Comparison of ENCODE assay signal across 15 cellular contexts in the genomic region with DNA sequence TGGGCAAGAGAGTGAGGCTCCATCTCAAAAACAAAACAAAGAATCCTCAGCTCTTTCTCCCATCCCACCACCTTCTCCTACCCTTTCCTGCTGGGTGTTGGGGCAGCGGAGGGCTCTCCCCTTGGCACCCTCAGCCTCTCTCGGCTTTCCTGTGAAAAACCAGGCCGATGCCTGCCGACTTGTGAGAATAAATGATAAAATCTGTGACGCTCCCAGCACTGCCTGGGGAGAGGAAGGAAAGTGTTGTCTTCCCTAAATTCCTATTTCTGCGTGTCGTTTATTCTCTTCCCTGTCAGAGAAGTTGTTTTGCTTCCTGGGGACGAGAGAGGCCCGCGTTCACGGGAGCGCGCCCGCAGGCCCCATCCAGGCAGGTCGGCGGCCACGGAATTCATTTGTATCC. TPM values are rescaled to one million over a fixed set of nuclear protein-coding genes. Genes with fewer than 3 reads are reported as not detected.
A peak's percentile ranks its signal among the peaks of the same experiment; 100 is the strongest.
DNase-seq lines count a peak whose midpoint lies in the region; FAIRE-seq and TF ChIP-seq lines count a peak whose summit lies in the region.
"Had no signal": no experiment of that assay in that cellular context is flagged by ENCODE, and none has a peak within 500 bp of the region (broad histone marks: within the 10 kb centered on the region; RNA-seq: fewer than 3 reads in every experiment).

No MANE protein-coding gene starts in this region.

- TF ChIP-seq CTCF in H1 (IDR thresholded peaks at IDR 0.05; ENCODE audit: control extremely low read depth in 1 of 3, insufficient read depth in 1 of 3, low read depth in 1 of 3, low read length in 3 of 3) (no peak), mammary epithelial cell (conservative IDR thresholded peaks at IDR 0.05 in 1 of 2, IDR thresholded peaks at IDR 0.05 in 1 of 2; ENCODE audit: extremely low read depth in 1 of 2, insufficient read depth in 1 of 2, low read depth in 1 of 2, low read length in 2 of 2) (no peak)

- H3K9ac ChIP-seq in H1 (replicated peaks in 1 of 4; ENCODE audit: extremely low read depth in 1 of 4, low read depth in 3 of 4, low read length in 3 of 4) (no peak overlapping the region), neuronal stem cell (ENCODE audit: low read depth, low read length, poor library complexity) (no peak overlapping the region), mammary epithelial cell (ENCODE audit: insufficient read depth, low read length) (no peak overlapping the region)

- H3K27me3 ChIP-seq in H1 (replicated peaks in 1 of 4; ENCODE audit: control insufficient read depth in 3 of 4, extremely low read depth in 1 of 4, insufficient read depth in 3 of 4, low read length in 3 of 4) (no peaks in the 10 kb centered on the region), neuronal stem cell (ENCODE audit: control insufficient read depth in 3 of 3, insufficient read depth in 3 of 3, low read depth in 1 of 3, low read length in 3 of 3) (no peaks in the 10 kb centered on the region), mammary epithelial cell (ENCODE audit: insufficient read depth, low read length) (no peaks in the 10 kb centered on the region)
- H3K27me3 ChIP-seq: SJCRH30 had no signal

- H3K79me2 ChIP-seq in H1 (ENCODE audit: control insufficient read depth in 1 of 2, insufficient read depth in 2 of 2, low read length in 2 of 2): peaks cover 0 to 2% of the 10 kb centered on the region in 2 experiments; a peak in 1 of 4 replicates
- H3K79me2 ChIP-seq in mammary epithelial cell (ENCODE audit: insufficient read depth, low read length): peaks cover 98% of the 10 kb centered on the region

- WGBS in H1 (ENCODE audit: extremely low coverage in 1 of 2, insufficient coverage in 1 of 2, insufficient read length in 1 of 2, insufficient replicate concordance in 2 of 2, low coverage in 1 of 2, low lambda C conversion rate in 2 of 2, missing lambda C conversion rate in 1 of 2), 2 experiments: 91% methylated on average over 17 of the region's 17 CpGs; no CpG with 5 or more reads in 1 of the 2 experiments
- no CpG with 5 or more reads among the region's 17 CpGs for WGBS in neuronal stem cell (ENCODE audit: extremely low coverage in 2 of 2, insufficient read length in 2 of 2, insufficient replicate concordance in 1 of 2), 2 donors
- WGBS in mammary epithelial cell (ENCODE audit: low coverage, missing lambda C conversion rate): 97% methylated on average over 17 of the region's 17 CpGs

- H2AFZ ChIP-seq in H1 (ENCODE audit: low read length) (no peak overlapping the region), neuronal stem cell (ENCODE audit: low read length) (no peak overlapping the region), mammary epithelial cell (ENCODE audit: low read depth, low read length) (no peak overlapping the region)

- CTCF ChIA-PET in H1 (lab: Charles Lee; ENCODE audit: partially characterized antibody) (interaction anchor here (0.6 to 1.8 kb wide), 6 partner anchors 9 to 302 kb away, joined by 3 to 6 read pairs (median 3); no protein-coding TSS in a partner anchor), mammary epithelial cell (lab: Charles Lee; ENCODE audit: low non-redundant PET) (no interaction called here)

- no peaks in the 10 kb centered on the region for H3K9me3 Mint-ChIP-seq in IgD-negative memory B cell

- H2BK120ac ChIP-seq in H1 (replicated peaks; ENCODE audit: low read depth, low read length) (no peak overlapping the region), neuronal stem cell (ENCODE audit: low read depth, low read length) (no peak overlapping the region)

- no TSS peak for BruUV-seq in mammary epithelial cell (replicated peaks; lab: Mats Ljungman, UMichigan)

- H3K27ac ChIP-seq in H1 (ENCODE audit: low read depth, low read length) (no peak overlapping the region), neuronal stem cell (replicated peaks; ENCODE audit: low read length) (no peak overlapping the region), mammary epithelial cell (ENCODE audit: insufficient read depth, low read depth, low read length) (no peak overlapping the region)
- H3K27ac ChIP-seq: SJCRH30 had no signal

- H2BK12ac ChIP-seq in H1 (ENCODE audit: low read depth, low read length) (no peak overlapping the region), neuronal stem cell (ENCODE audit: low read length) (no peak overlapping the region)

- H3K56ac ChIP-seq in H1 (replicated peaks; ENCODE audit: insufficient read length, low read depth, low read length): no peak overlapping the region

- no peak for DNase-seq in H1 (ENCODE audit: low read depth in 1 of 2, low spot score in 2 of 2)
- no peak for DNase-seq in neuronal stem cell (ENCODE audit: low spot score)
- no peak for DNase-seq in activated effector memory CD4-positive, alpha-beta T cell treated with Interleukin-2 at 50 U/mL for 16 hours
- DNase-seq in NCI-H226: no peak
- DNase-seq in mammary epithelial cell: no peak
- DNase-seq in NOMO-1 (lab: John Stamatoyannopoulos, UW; ENCODE audit: unreplicated experiment in 2 of 2): no peak
- DNase-seq: C1 segment of cervical spinal cord, Caco-2, KG1, NCI-H1694 treated with DMSO at 0.1 percent for 48 hours, SJCRH30 had no signal

- POLR2A ChIA-PET in H1 (lab: Charles Lee; ENCODE audit: partially characterized antibody): no interaction called here

- H3K14ac ChIP-seq in H1 (ENCODE audit: insufficient read length) (no peak overlapping the region), neuronal stem cell (ENCODE audit: low read length) (no peak overlapping the region)

- no peak overlapping the region for H4K91ac ChIP-seq in H1 (replicated peaks; ENCODE audit: insufficient read length, low read length)
- no peak overlapping the region for H4K91ac ChIP-seq in neuronal stem cell (ENCODE audit: low read depth, low read length, poor library complexity)

- H2BK15ac ChIP-seq in H1 (ENCODE audit: low read length) (no peak overlapping the region), neuronal stem cell (ENCODE audit: low read length) (no peak overlapping the region)

- in situ Hi-C loops in mammary epithelial cell (cut with MboI; ENCODE audit: low sequenced_read_pairs in 2 of 2): no loop called here

- H3K4ac ChIP-seq in H1 (replicated peaks; ENCODE audit: insufficient read length, low read depth, low read length): no peak overlapping the region
- H3K4ac ChIP-seq in neuronal stem cell (ENCODE audit: low read length): no peak overlapping the region

- no peak overlapping the region for H2BK20ac ChIP-seq in H1 (ENCODE audit: low read length)

- H3K27me3 Mint-ChIP-seq in IgD-negative memory B cell: no peaks in the 10 kb centered on the region

- TF ChIP-seq POLR2A in H1 (IDR thresholded peaks at IDR 0.05; ENCODE audit: control extremely low read depth in 1 of 2, low read depth in 2 of 2, low read length in 2 of 2): no peak

- H3K4me1 ChIP-seq in H1 (replicated peaks in 1 of 4; ENCODE audit: control insufficient read depth in 3 of 4, insufficient read depth in 4 of 4, low read length in 3 of 4) (peaks cover 0 to 3% (median 0%) of the 10 kb centered on the region in 4 experiments; a peak in 2 of 7 replicates), neuronal stem cell (ENCODE audit: control insufficient read depth in 2 of 2, insufficient read depth in 1 of 2, low read depth in 1 of 2, low read length in 2 of 2) (peaks cover 11 to 25% of the 10 kb centered on the region in 2 donors), mammary epithelial cell (ENCODE audit: insufficient read depth, low read length) (peaks cover 23% of the 10 kb centered on the region)
- H3K4me1 ChIP-seq: Caco-2, HAP-1 had no signal

- H3K23me2 ChIP-seq in H1 (ENCODE audit: low read depth, low read length): no peaks in the 10 kb centered on the region

- peaks cover 16% of the 10 kb centered on the region; the same call in 1 of the 2 replicates for H3K79me1 ChIP-seq in H1 (ENCODE audit: low read depth, low read length)
- peaks cover 29% of the 10 kb centered on the region for H3K79me1 ChIP-seq in neuronal stem cell (ENCODE audit: low read depth, low read length)

- no peak overlapping the region for H4K5ac ChIP-seq in H1 (ENCODE audit: insufficient read length, low read depth, low read length)

- dilution Hi-C loops in mammary epithelial cell (cut with HindIII; ENCODE audit: low sequenced_read_pairs): no loop called here

- intact Hi-C loops in mammary epithelial cell (cut with micrococcal nuclease): no loop called here

- H3K36me3 Mint-ChIP-seq in IgD-negative memory B cell: peaks cover 4% of the 10 kb centered on the region

- no peaks in the 10 kb centered on the region for H3K9me3 ChIP-seq in H1 (ENCODE audit: insufficient read depth in 2 of 2, low read depth in 1 of 2, low read length in 1 of 2)
- peaks cover 0 to 5% of the 10 kb centered on the region in 2 donors for H3K9me3 ChIP-seq in neuronal stem cell (replicated peaks in 1 of 2; ENCODE audit: control insufficient read depth in 2 of 2, insufficient read depth in 1 of 2, low read depth in 1 of 2, low read length in 2 of 2)
- no peaks in the 10 kb centered on the region for H3K9me3 ChIP-seq in mammary epithelial cell (replicated peaks; ENCODE audit: insufficient read depth, low read length)
- H3K9me3 ChIP-seq: Caco-2, HAP-1, SJCRH30 had no signal

- H3K4me3 Mint-ChIP-seq in IgD-negative memory B cell: no peak overlapping the region

- H2BK5ac ChIP-seq in H1 (ENCODE audit: low read depth, low read length): no peak overlapping the region
- H2BK5ac ChIP-seq in neuronal stem cell (ENCODE audit: low read length): no peak overlapping the region

- no peak overlapping the region for H3K4me3 ChIP-seq in H1 (ENCODE audit: extremely low read depth in 1 of 4, insufficient read depth in 2 of 4, low read depth in 3 of 4, low read length in 4 of 4)
- no peak overlapping the region for H3K4me3 ChIP-seq in neuronal stem cell (ENCODE audit: low read length in 2 of 2)
- no peak overlapping the region for H3K4me3 ChIP-seq in mammary epithelial cell (replicated peaks in 1 of 3; ENCODE audit: insufficient read depth in 1 of 3, low read depth in 2 of 3, low read length in 3 of 3)
- H3K4me3 ChIP-seq: GM12878, HAP-1, SJCRH30 had no signal

- no peak overlapping the region for H2AK5ac ChIP-seq in H1 (ENCODE audit: low read depth, low read length)
- no peak overlapping the region for H2AK5ac ChIP-seq in neuronal stem cell (ENCODE audit: low read depth, low read length)

- no peak for FAIRE-seq in H1 (lab: Jason Lieb, UNC)
- FAIRE-seq: GM12878, GM18507 had no signal

- no peak for TF ChIP-seq EP300 in H1 (IDR thresholded peaks at IDR 0.05; ENCODE audit: borderline replicate concordance in 1 of 2, low read depth in 2 of 2, low read length in 2 of 2)

- peaks cover 0 to 6% of the 10 kb centered on the region in 2 experiments for H4K20me1 ChIP-seq in H1 (replicated peaks in 1 of 2; ENCODE audit: control insufficient read depth in 1 of 2, insufficient read depth in 2 of 2, low read length in 2 of 2)
- H4K20me1 ChIP-seq in mammary epithelial cell (ENCODE audit: insufficient read depth, low read length): no peaks in the 10 kb centered on the region

- no peak for TF ChIP-seq RAD21 in H1 (IDR thresholded peaks at IDR 0.05 in 1 of 2, conservative IDR thresholded peaks at IDR 0.05 in 1 of 2; ENCODE audit: low read depth in 2 of 2, low read length in 2 of 2)

- H3K36me3 ChIP-seq in H1 (ENCODE audit: control insufficient read depth in 2 of 4, insufficient read depth in 4 of 4, low read length in 3 of 4) (no peaks in the 10 kb centered on the region), neuronal stem cell (replicated peaks in 1 of 2; ENCODE audit: control insufficient read depth in 2 of 2, insufficient read depth in 2 of 2, low read length in 2 of 2) (peaks cover 0 to 18% of the 10 kb centered on the region in 2 donors), mammary epithelial cell (ENCODE audit: insufficient read depth, low read length) (peaks cover 2% of the 10 kb centered on the region)
- H3K36me3 ChIP-seq: HAP-1 had no signal

- peaks cover 37 to 70% (median 53%) of the 10 kb centered on the region in 3 donors for H3K4me1 Mint-ChIP-seq in IgD-negative memory B cell

- H3K23ac ChIP-seq in H1 (ENCODE audit: insufficient read length): no peak overlapping the region
- H3K23ac ChIP-seq in neuronal stem cell (ENCODE audit: low read depth, low read length, poor library complexity): no peak overlapping the region

- H3K4me2 ChIP-seq in H1 (ENCODE audit: insufficient read depth in 1 of 2, low read depth in 2 of 2, low read length in 2 of 2) (no peak overlapping the region), neuronal stem cell (ENCODE audit: insufficient read depth, low read length, poor library complexity, severe bottlenecking) (no peak overlapping the region), mammary epithelial cell (ENCODE audit: insufficient read depth, low read depth, low read length) (no peak overlapping the region)

- peak overlapping the region; percentile 68 for H4K8ac ChIP-seq in H1 (ENCODE audit: extremely low read depth, insufficient read depth, low read length)
- H4K8ac ChIP-seq in neuronal stem cell (ENCODE audit: low read depth, low read length): no peak overlapping the region

- H3K27ac Mint-ChIP-seq in IgD-negative memory B cell: peak overlapping the region; percentile 78 to 86 (median 78)

- H3K18ac ChIP-seq in H1 (ENCODE audit: extremely low read depth, low read length) (no peak overlapping the region), neuronal stem cell (ENCODE audit: low read length) (peak overlapping the region; percentile 19)

RNA-seq across cellular contexts. Expression of a gene that starts 19.7 kb away (rescaled TPM):
- polyA plus RNA-seq in IgD-negative memory B cell (76.2 TPM), H1 (2011; rRNA removed) (17.7 and 23.9 TPM in 2 replicates), mammary epithelial cell (50.6 TPM)
- 16.6 and 19.7 TPM in 2 replicates for total RNA-seq in H1 (2021; fragmentation: NEBNext Ultra II Directional; extraction: Animal tissue kit (Norgen Biotek cat#: 25700))
- 12.8 TPM for polyA plus RNA-seq in H1 (2011; cell fraction: cytosol; rRNA removed)
- 19.1 TPM for polyA plus RNA-seq in H1 (2011; cell fraction: nucleus; rRNA removed)
- polyA plus RNA-seq in H1 (2012, experiment 1 of 2): 8.7 to 13.7 TPM (median 12.4 TPM) in 4 replicates
- 6.3 TPM for polyA plus RNA-seq in H1 (2012, experiment 2 of 2)
- polyA plus RNA-seq in H1 (2013, experiment 1 of 2): 9.1 TPM
- 9.1 TPM for polyA plus RNA-seq in H1 (2013, experiment 2 of 2)
- 21.8 and 31.4 TPM in 2 replicates for polyA minus RNA-seq in H1 (2011; rRNA and poly(A)+ RNA removed)
- 7.7 TPM for polyA minus RNA-seq in H1 (2011; cell fraction: cytosol; rRNA and poly(A)+ RNA removed)
- 18.9 TPM for polyA minus RNA-seq in H1 (2011; cell fraction: nucleus; rRNA and poly(A)+ RNA removed)
- polyA plus RNA-seq in neuronal stem cell (2013, experiment 1 of 2): 43.4 TPM
- 43.4 TPM for polyA plus RNA-seq in neuronal stem cell (2013, experiment 2 of 2)
- 10 to 100 TPM; 41.3 to 41.7 TPM for total RNA-seq in mammary epithelial cell
- polyA minus RNA-seq in mammary epithelial cell: 68.8 TPM
